In genomic region chr6:143078468-143079324, GRCh38 we compare ENCODE assay signal across 16 cellular contexts. TPM values are rescaled to one million over a fixed set of nuclear protein-coding genes. Genes with fewer than 3 reads are reported as not detected.
DNase-seq lines count a peak whose midpoint lies in the region; ATAC-seq and TF ChIP-seq lines count a peak whose summit lies in the region.
"Had no signal": no experiment of that assay in that cellular context is flagged by ENCODE, and none has a peak within 500 bp of the region (broad histone marks: within the 10 kb centered on the region; RNA-seq: fewer than 3 reads in every experiment).

No MANE protein-coding gene starts in this region.

- peak; percentile 7 for DNase-seq in MV-4-11 (lab: John Stamatoyannopoulos, UW)
- no peak for DNase-seq in activated naive CD8-positive, alpha-beta T cell treated with anti-CD3 and anti-CD28 coated beads for 36 hours
- DNase-seq in osteoblast (ENCODE audit: insufficient read length, low spot score, missing footprints): no peak
- DNase-seq in G401 (ENCODE audit: low spot score): no peak
- DNase-seq: COR-L47, EL, IMR-90, Kasumi-1, MM.1S, NCI-H1105, NCI-H1694 treated with DMSO at 0.1 percent for 48 hours, RPMI8226, SIG-M5 had no signal

- peaks cover 15% of the 10 kb centered on the region for H3K9me3 Mint-ChIP-seq in activated naive CD8-positive, alpha-beta T cell treated with anti-CD3 and anti-CD28 coated beads for 36 hours

- no peak overlapping the region for H2AFZ ChIP-seq in osteoblast (ENCODE audit: low read length)

- H3K36me3 Mint-ChIP-seq in activated naive CD8-positive, alpha-beta T cell treated with anti-CD3 and anti-CD28 coated beads for 36 hours: peaks cover 28% of the 10 kb centered on the region

- no peaks in the 10 kb centered on the region for H4K20me1 ChIP-seq in osteoblast (ENCODE audit: insufficient read depth, low read length)

- H3K4me3 ChIP-seq in iPS-18a (ENCODE audit: low read length): no peak overlapping the region
- H3K4me3 ChIP-seq in neutrophil (ENCODE audit: low read depth in 1 of 2, low read length in 1 of 2): no peak overlapping the region
- H3K4me3 ChIP-seq in osteoblast (ENCODE audit: insufficient read depth, low read length): no peak overlapping the region

- no peak overlapping the region for H3K4me3 Mint-ChIP-seq in activated naive CD8-positive, alpha-beta T cell treated with anti-CD3 and anti-CD28 coated beads for 36 hours

- no peaks in the 10 kb centered on the region for H3K27me3 ChIP-seq in iPS-18a (ENCODE audit: control insufficient read depth, insufficient read depth, low read length)
- H3K27me3 ChIP-seq in neutrophil: no peaks in the 10 kb centered on the region
- H3K27me3 ChIP-seq in osteoblast (ENCODE audit: insufficient read depth, low read length): no peaks in the 10 kb centered on the region

- H3K79me2 ChIP-seq in osteoblast (ENCODE audit: insufficient read depth, low read length): peaks cover 18% of the 10 kb centered on the region

- H3K27ac ChIP-seq in iPS-18a (ENCODE audit: low read length): peak overlapping the region; percentile 22
- peak overlapping the region; percentile 53 for H3K27ac ChIP-seq in neutrophil
- no peak overlapping the region for H3K27ac ChIP-seq in osteoblast (ENCODE audit: low read depth, low read length)

- H3K4me1 Mint-ChIP-seq in activated naive CD8-positive, alpha-beta T cell treated with anti-CD3 and anti-CD28 coated beads for 36 hours: no peaks in the 10 kb centered on the region

- H3K4me2 ChIP-seq in osteoblast (ENCODE audit: insufficient read depth, low read length): no peak overlapping the region

- H3K4me1 ChIP-seq in iPS-18a (ENCODE audit: control insufficient read depth, low read depth, low read length) (no peaks in the 10 kb centered on the region), neutrophil (ENCODE audit: control insufficient read depth in 1 of 2, insufficient read depth in 1 of 2, low read depth in 1 of 2, low read length in 1 of 2) (no peaks in the 10 kb centered on the region), osteoblast (ENCODE audit: insufficient read depth, low read length) (no peaks in the 10 kb centered on the region)

- no peak for ATAC-seq in HG03469 (IDR thresholded peaks at IDR 0.05; ENCODE audit: unreplicated experiment)

- peak overlapping the region; percentile 54 for H3K27ac Mint-ChIP-seq in activated naive CD8-positive, alpha-beta T cell treated with anti-CD3 and anti-CD28 coated beads for 36 hours

- H3K9me3 ChIP-seq in iPS-18a (ENCODE audit: control insufficient read depth, low read depth, low read length) (no peaks in the 10 kb centered on the region), neutrophil (no peaks in the 10 kb centered on the region), osteoblast (ENCODE audit: low read depth, low read length) (no peaks in the 10 kb centered on the region)

- in situ Hi-C loops in G401 (cut with HindIII; ENCODE audit: low sequenced_read_pairs): no loop called here

- no peak for TF ChIP-seq CTCF in neutrophil (IDR thresholded peaks at IDR 0.05)
- no peak for TF ChIP-seq CTCF in osteoblast (IDR thresholded peaks at IDR 0.05; ENCODE audit: extremely low read depth, low read depth, low read length)

- H3K9ac ChIP-seq in iPS-18a (ENCODE audit: low read length): no peak overlapping the region

- H3K27me3 Mint-ChIP-seq in activated naive CD8-positive, alpha-beta T cell treated with anti-CD3 and anti-CD28 coated beads for 36 hours: no peaks in the 10 kb centered on the region

- H3K36me3 ChIP-seq in iPS-18a (ENCODE audit: control insufficient read depth, low read depth, low read length) (no peaks in the 10 kb centered on the region), neutrophil (no peaks in the 10 kb centered on the region), osteoblast (ENCODE audit: insufficient read depth, low read length) (no peaks in the 10 kb centered on the region)

RNA-seq across cellular contexts. Expression of gene AIG1, which starts 18.0 kb away (rescaled TPM):
- total RNA-seq in activated naive CD8-positive, alpha-beta T cell treated with anti-CD3 and anti-CD28 coated beads for 36 hours: 10 to 100 TPM; 19.8 to 20.1 TPM
- 70.9 and 96.9 TPM in 2 replicates for total RNA-seq in osteoblast
- total RNA-seq in G401 (2014; rRNA removed; shearing (Covaris generic)): 28.9 and 49.7 TPM in 2 replicates
